ENCODE assay signal across 9 cellular contexts in the genomic region with DNA sequence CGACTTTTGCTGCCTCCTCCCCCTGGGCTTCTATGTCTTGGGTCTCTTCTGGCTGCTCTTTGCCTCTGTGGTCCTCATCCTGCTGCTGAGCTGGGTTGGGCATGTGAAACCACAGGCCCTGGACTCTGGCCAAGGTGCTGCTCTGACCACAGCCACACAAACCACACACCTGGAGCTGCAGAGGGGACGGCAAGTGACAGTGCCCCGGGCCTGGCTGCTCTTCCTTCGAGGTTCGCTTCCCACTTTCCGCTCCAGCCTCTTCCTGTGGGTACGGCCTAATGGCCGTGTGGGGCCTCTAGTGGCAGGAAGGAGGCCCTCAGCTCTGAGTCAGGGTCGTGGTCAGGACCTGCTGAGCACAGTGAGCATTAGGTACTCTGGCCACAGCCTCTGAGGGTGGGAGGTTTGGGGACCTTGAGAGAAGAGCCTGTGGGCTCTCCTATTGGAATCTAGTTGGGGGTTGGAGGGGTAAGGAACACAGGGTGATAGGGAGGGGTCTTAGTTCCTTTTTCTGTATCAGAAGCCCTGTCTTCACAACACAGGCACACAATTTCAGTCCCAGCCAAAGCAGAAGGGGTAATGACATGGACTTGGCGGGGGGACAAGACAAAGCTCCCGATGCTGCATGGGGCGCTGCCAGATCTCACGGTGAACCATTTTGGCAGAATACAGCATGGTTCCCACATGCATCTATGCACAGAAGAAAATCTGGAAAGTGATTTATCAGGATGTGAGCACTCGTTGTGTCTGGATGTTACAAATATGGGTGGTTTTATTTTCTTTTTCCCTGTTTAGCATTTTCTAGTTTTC. TPM values are rescaled to one million over a fixed set of nuclear protein-coding genes. Genes with fewer than 3 reads are reported as not detected.
A peak's percentile ranks its signal among the peaks of the same experiment; 100 is the strongest.
DNase-seq lines count a peak whose midpoint lies in the region; ATAC-seq, FAIRE-seq and TF ChIP-seq lines count a peak whose summit lies in the region.
"Had no signal": no experiment of that assay in that cellular context is flagged by ENCODE, and none has a peak within 500 bp of the region (broad histone marks: within the 10 kb centered on the region; RNA-seq: fewer than 3 reads in every experiment).

No MANE protein-coding gene starts in this region.

- no peaks in the 10 kb centered on the region for H3K9me3 Mint-ChIP-seq in neural crest cell

- no peak overlapping the region for H3K27ac Mint-ChIP-seq in neural crest cell (ENCODE audit: unreplicated experiment)

- no peak for ATAC-seq in HG03139 (IDR thresholded peaks at IDR 0.05; ENCODE audit: unreplicated experiment)
- no peak for ATAC-seq in GM19351 (IDR thresholded peaks at IDR 0.05; ENCODE audit: unreplicated experiment)

- H3K27me3 Mint-ChIP-seq in neural crest cell (ENCODE audit: low read depth), result no peaks in the 10 kb centered on the region

- DNase-seq in AG10803 (ENCODE audit: low read depth) (peak; percentile 41), GM12892 (ENCODE audit: insufficient read length) (no peak), RPMI7951 (ENCODE audit: low read depth) (peak; percentile 78), ecto neural progenitor cell (ENCODE audit: low spot score) (peak; percentile 56), neural crest cell (ENCODE audit: low read depth, low spot score) (no peak)
- DNase-seq in stimulated activated CD4-positive, alpha-beta T cell treated with anti-CD3 and anti-CD28 coated beads, Interleukin-2, amount 100 ng/mL, for 24 hours, result no peak

- TF ChIP-seq POLR2A in GM12892 (IDR thresholded peaks at IDR 0.05; ENCODE audit: low read depth, low read length), result no peak; the same call in 1 of the 2 replicates

- no peak overlapping the region for H3K4me3 ChIP-seq in AG10803 (ENCODE audit: low read length)

- peak; percentile 43 for TF ChIP-seq CTCF in AG10803 (conservative IDR thresholded peaks at IDR 0.05; ENCODE audit: low read length)
- peak; percentile 29 for TF ChIP-seq CTCF in neural crest cell (conservative IDR thresholded peaks at IDR 0.05)

- FAIRE-seq in GM12892 (lab: Jason Lieb, UNC), result peak; percentile 82

- peak overlapping the region; percentile 79 for H3K4me3 Mint-ChIP-seq in neural crest cell

- peaks cover 24% of the 10 kb centered on the region for H3K4me1 Mint-ChIP-seq in neural crest cell

- peaks cover 8% of the 10 kb centered on the region for H3K36me3 Mint-ChIP-seq in neural crest cell (ENCODE audit: low read depth)

RNA-seq across cellular contexts. Expression of gene GP1BA, which starts 2.3 kb away (rescaled TPM):
- polyA plus RNA-seq in GM12892 (2012; ENCODE audit: missing spikeins), result 1.9 TPM
- total RNA-seq in RPMI7951 (2014; rRNA removed; shearing (Covaris generic)), result not detected in 2 replicates
- not detected in 2 replicates for total RNA-seq in neural crest cell
- total RNA-seq: urinary bladder had no signal

RNA-seq across cellular contexts. Expression of gene SLC25A11, which starts 5.5 kb away (rescaled TPM):
- polyA plus RNA-seq in GM12892 (2012; ENCODE audit: missing spikeins), result 61.3 TPM
- total RNA-seq in RPMI7951 (2014; rRNA removed; shearing (Covaris generic)), result 45.3 and 71.5 TPM in 2 replicates
- 67.7 and 68.3 TPM in 2 replicates for total RNA-seq in neural crest cell

RNA-seq across cellular contexts. Expression of gene RNF167, which starts 5.7 kb away (rescaled TPM):
- polyA plus RNA-seq in GM12892 (2012; ENCODE audit: missing spikeins), result 108 TPM
- total RNA-seq in RPMI7951 (2014; rRNA removed; shearing (Covaris generic)), result 24.0 and 25.2 TPM in 2 replicates
- total RNA-seq in neural crest cell, result 90.4 and 93.2 TPM in 2 replicates

RNA-seq across cellular contexts. Expression of gene PFN1, which starts 14.0 kb away (rescaled TPM):
- 1,802 TPM for polyA plus RNA-seq in GM12892 (2012; ENCODE audit: missing spikeins)
- 894 and 1,372 TPM in 2 replicates for total RNA-seq in RPMI7951 (2014; rRNA removed; shearing (Covaris generic))
- 626 and 630 TPM in 2 replicates for total RNA-seq in neural crest cell

RNA-seq across cellular contexts. Expression of gene ENO3, which starts 16.5 kb away (rescaled TPM):
- 30.2 TPM for polyA plus RNA-seq in GM12892 (2012; ENCODE audit: missing spikeins)
- total RNA-seq in RPMI7951 (2014; rRNA removed; shearing (Covaris generic)), result 2.3 and 2.9 TPM in 2 replicates
- total RNA-seq in neural crest cell, result 9.1 and 10.6 TPM in 2 replicates

Comparison
In these comparisons a context has a peak if more than half of its experiments do, and no peak if none do; other contexts are left out.
1. DNase-seq: peak in AG10803 (single experiment), RPMI7951 (single experiment) and ecto neural progenitor cell (single experiment); none in GM12892 (single experiment), neural crest cell (single experiment) and stimulated activated CD4-positive, alpha-beta T cell treated with anti-CD3 and anti-CD28 coated beads, Interleukin-2, amount 100 ng/mL, for 24 hours (0 of 2).